8 cellular contexts compared by ENCODE assay signal in genomic region chr9:95505072-95505471, GRCh38. TPM values are rescaled to one million over a fixed set of nuclear protein-coding genes. Genes with fewer than 3 reads are reported as not detected.
DNase-seq lines count a peak whose midpoint lies in the region; ATAC-seq, FAIRE-seq and TF ChIP-seq lines count a peak whose summit lies in the region.

No MANE protein-coding gene starts in this region.

- H3K4me3 ChIP-seq in CD8-positive, alpha-beta memory T cell (ENCODE audit: low read length) = peak overlapping the region; percentile 41
- H3K4me3 ChIP-seq in H1 (ENCODE audit: extremely low read depth in 1 of 4, insufficient read depth in 2 of 4, low read depth in 3 of 4, low read length in 4 of 4) = peak overlapping the region; percentile 53 to 94 (median 94)

- TF ChIP-seq POLR2A in H1 (IDR thresholded peaks at IDR 0.05; ENCODE audit: control extremely low read depth in 1 of 2, low read depth in 2 of 2, low read length in 2 of 2) = no peak

- peak overlapping the region; percentile 56 for H3K27ac ChIP-seq in CD8-positive, alpha-beta memory T cell (ENCODE audit: low read depth, low read length)
- no peak overlapping the region for H3K27ac ChIP-seq in H1 (ENCODE audit: low read depth, low read length)

- ATAC-seq in HG03108 (IDR thresholded peaks at IDR 0.05; ENCODE audit: unreplicated experiment) (no peak), GM18861 (IDR thresholded peaks at IDR 0.05; ENCODE audit: unreplicated experiment) (no peak)

- no peaks in the 10 kb centered on the region for H3K9me3 ChIP-seq in CD8-positive, alpha-beta memory T cell (ENCODE audit: low read length)
- no peaks in the 10 kb centered on the region for H3K9me3 ChIP-seq in H1 (ENCODE audit: insufficient read depth in 2 of 2, low read depth in 1 of 2, low read length in 1 of 2)

- WGBS in H1 (ENCODE audit: extremely low coverage in 1 of 2, insufficient coverage in 1 of 2, insufficient read length in 1 of 2, insufficient replicate concordance in 2 of 2, low coverage in 1 of 2, low lambda C conversion rate in 2 of 2, missing lambda C conversion rate in 1 of 2), 2 experiments = 5% methylated on average over 4 of the region's 4 CpGs; no CpG with 5 or more reads in 1 of the 2 experiments

- H3K56ac ChIP-seq in H1 (replicated peaks; ENCODE audit: insufficient read length, low read depth, low read length) = no peak overlapping the region

- no peak overlapping the region for H3K18ac ChIP-seq in H1 (ENCODE audit: extremely low read depth, low read length)

- H3K4me2 ChIP-seq in H1 (ENCODE audit: insufficient read depth in 1 of 2, low read depth in 2 of 2, low read length in 2 of 2) = peak overlapping the region; percentile 75 to 93

- H2AFZ ChIP-seq in H1 (ENCODE audit: low read length) = no peak overlapping the region

- FAIRE-seq in H1 (lab: Jason Lieb, UNC) = no peak

- no peak overlapping the region for H2BK120ac ChIP-seq in H1 (replicated peaks; ENCODE audit: low read depth, low read length)

- peaks cover 25% of the 10 kb centered on the region; the same call in 1 of the 2 replicates for H3K23me2 ChIP-seq in H1 (ENCODE audit: low read depth, low read length)

- peaks cover 1 to 10% of the 10 kb centered on the region in 2 experiments for H4K20me1 ChIP-seq in H1 (replicated peaks in 1 of 2; ENCODE audit: control insufficient read depth in 1 of 2, insufficient read depth in 2 of 2, low read length in 2 of 2)

- H3K27me3 ChIP-seq in CD8-positive, alpha-beta memory T cell (ENCODE audit: insufficient read depth, low read length, poor library complexity, severe bottlenecking) = no peaks in the 10 kb centered on the region
- H3K27me3 ChIP-seq in H1 (replicated peaks in 1 of 4; ENCODE audit: control insufficient read depth in 3 of 4, extremely low read depth in 1 of 4, insufficient read depth in 3 of 4, low read length in 3 of 4) = no peaks in the 10 kb centered on the region

- CTCF ChIA-PET in CD8-positive, alpha-beta memory T cell (lab: Charles Lee) = no interaction called here
- CTCF ChIA-PET in H1 (lab: Charles Lee; ENCODE audit: partially characterized antibody) = interaction anchor here (0.6 to 1.6 kb wide), 5 partner anchors 9 to 917 kb away, joined by 3 to 4 read pairs (median 3); no protein-coding TSS in a partner anchor

- peaks cover 5% of the 10 kb centered on the region; the same call in 1 of the 2 replicates for H3K79me1 ChIP-seq in H1 (ENCODE audit: low read depth, low read length)

- H4K5ac ChIP-seq in H1 (ENCODE audit: insufficient read length, low read depth, low read length) = no peak overlapping the region

- H3K79me2 ChIP-seq in H1 (ENCODE audit: control insufficient read depth in 1 of 2, insufficient read depth in 2 of 2, low read length in 2 of 2) = peaks cover 7 to 55% of the 10 kb centered on the region in 2 experiments; a peak in 3 of 4 replicates

- peak overlapping the region in 1 of 4 experiments; percentile 9; a peak in 1 of 7 replicates for H3K9ac ChIP-seq in H1 (replicated peaks in 1 of 4; ENCODE audit: extremely low read depth in 1 of 4, low read depth in 3 of 4, low read length in 3 of 4)

- peak overlapping the region in 5 of 8 donors; percentile 2 to 94 (median 79) for H3K27ac Mint-ChIP-seq in CD8-positive, alpha-beta memory T cell
- H3K27ac Mint-ChIP-seq in osteocyte (ENCODE audit: unreplicated experiment) = no peak overlapping the region

- no peak for DNase-seq in CD8-positive, alpha-beta memory T cell
- DNase-seq in NAMALWA (ENCODE audit: low spot score) (peak; percentile 23), H1 (ENCODE audit: low read depth in 1 of 2, low spot score in 2 of 2) (no peak), osteocyte (ENCODE audit: extremely low spot score, unreplicated experiment) (no peak), NCI-H2029 treated with DMSO at 0.1 percent for 48 hours (lab: John Stamatoyannopoulos, UW) (no peak), midbrain (lab: John Stamatoyannopoulos, UW) (no peak)

- H3K4me3 Mint-ChIP-seq in CD8-positive, alpha-beta memory T cell = peak overlapping the region; percentile 82 to 95 (median 90)
- peak overlapping the region; percentile 80 for H3K4me3 Mint-ChIP-seq in osteocyte (ENCODE audit: unreplicated experiment)

- peaks cover 23% of the 10 kb centered on the region for H3K4me1 ChIP-seq in CD8-positive, alpha-beta memory T cell (ENCODE audit: insufficient read depth, low read length)
- H3K4me1 ChIP-seq in H1 (replicated peaks in 1 of 4; ENCODE audit: control insufficient read depth in 3 of 4, insufficient read depth in 4 of 4, low read length in 3 of 4) = peaks cover 3 to 8% (median 5%) of the 10 kb centered on the region in 4 experiments; a peak in 6 of 7 replicates

- H3K36me3 ChIP-seq in CD8-positive, alpha-beta memory T cell (ENCODE audit: insufficient read depth, low read length) = no peaks in the 10 kb centered on the region
- no peaks in the 10 kb centered on the region; a peak in 1 of 8 replicates for H3K36me3 ChIP-seq in H1 (ENCODE audit: control insufficient read depth in 2 of 4, insufficient read depth in 4 of 4, low read length in 3 of 4)

- H4K91ac ChIP-seq in H1 (replicated peaks; ENCODE audit: insufficient read length, low read length) = no peak overlapping the region

- TF ChIP-seq RAD21 in H1 (IDR thresholded peaks at IDR 0.05 in 1 of 2, conservative IDR thresholded peaks at IDR 0.05 in 1 of 2; ENCODE audit: low read depth in 2 of 2, low read length in 2 of 2) = no peak

- no peak overlapping the region for H4K8ac ChIP-seq in H1 (ENCODE audit: extremely low read depth, insufficient read depth, low read length)

- no peak overlapping the region for H3K23ac ChIP-seq in H1 (ENCODE audit: insufficient read length)

- peaks cover 0 to 19% (median 0%) of the 10 kb centered on the region in 3 donors for H3K36me3 Mint-ChIP-seq in CD8-positive, alpha-beta memory T cell
- no peaks in the 10 kb centered on the region for H3K36me3 Mint-ChIP-seq in osteocyte (ENCODE audit: unreplicated experiment)

- H2AK5ac ChIP-seq in H1 (ENCODE audit: low read depth, low read length) = no peak overlapping the region

- no peaks in the 10 kb centered on the region for H3K9me3 Mint-ChIP-seq in CD8-positive, alpha-beta memory T cell
- H3K9me3 Mint-ChIP-seq in osteocyte (ENCODE audit: unreplicated experiment) = no peaks in the 10 kb centered on the region

- POLR2A ChIA-PET in CD8-positive, alpha-beta memory T cell (lab: Charles Lee) = interaction anchor here (2.6 kb wide), 1 partner anchor 10 kb away, joined by 33 read pairs; no protein-coding TSS in a partner anchor
- POLR2A ChIA-PET in H1 (lab: Charles Lee; ENCODE audit: partially characterized antibody) = interaction anchor here (0.8 to 1.8 kb wide), 2 partner anchors 9 to 10 kb away, joined by 4 to 7 read pairs; no protein-coding TSS in a partner anchor

- no peak overlapping the region for H2BK5ac ChIP-seq in H1 (ENCODE audit: low read depth, low read length)

- peaks cover 21 to 24% of the 10 kb centered on the region in 2 donors for H3K27me3 Mint-ChIP-seq in CD8-positive, alpha-beta memory T cell
- no peaks in the 10 kb centered on the region for H3K27me3 Mint-ChIP-seq in osteocyte (ENCODE audit: unreplicated experiment)

- peaks cover 59 to 72% (median 64%) of the 10 kb centered on the region in 3 donors for H3K4me1 Mint-ChIP-seq in CD8-positive, alpha-beta memory T cell
- peaks cover 26% of the 10 kb centered on the region for H3K4me1 Mint-ChIP-seq in osteocyte (ENCODE audit: unreplicated experiment)

- H3K14ac ChIP-seq in H1 (ENCODE audit: insufficient read length) = no peak overlapping the region

- TF ChIP-seq CTCF in H1 (IDR thresholded peaks at IDR 0.05; ENCODE audit: control extremely low read depth in 1 of 3, insufficient read depth in 1 of 3, low read depth in 1 of 3, low read length in 3 of 3) = no peak
- no peak for TF ChIP-seq CTCF in osteocyte (IDR thresholded peaks at IDR 0.05)

- H2BK20ac ChIP-seq in H1 (ENCODE audit: low read length) = no peak overlapping the region

- H2BK15ac ChIP-seq in H1 (ENCODE audit: low read length) = no peak overlapping the region

- no peak overlapping the region; the same call in 1 of the 2 replicates for H2BK12ac ChIP-seq in H1 (ENCODE audit: low read depth, low read length)

- H3K4ac ChIP-seq in H1 (replicated peaks; ENCODE audit: insufficient read length, low read depth, low read length) = no peak overlapping the region

- no peak for TF ChIP-seq EP300 in H1 (IDR thresholded peaks at IDR 0.05; ENCODE audit: borderline replicate concordance in 1 of 2, low read depth in 2 of 2, low read length in 2 of 2)

TF ChIP-seq in H1, 55 proteins besides CTCF, POLR2A, EP300 and RAD21:
- TF ChIP-seq TEAD4 (IDR thresholded peaks at IDR 0.05; ENCODE audit: low read depth, low read length) (peak; percentile 59), GABPA (IDR thresholded peaks at IDR 0.05; ENCODE audit: borderline replicate concordance, insufficient read depth, low read length) (no peak)
TF ChIP-seq in H1: peak in this region for 1.

RNA-seq across cellular contexts. Expression of gene PTCH1, which starts 11.7 kb away (rescaled TPM):
- 1 to 10 TPM; 7.1 to 7.9 TPM for total RNA-seq in CD8-positive, alpha-beta memory T cell
- 23.3 TPM for polyA plus RNA-seq in CD8-positive, alpha-beta memory T cell
- total RNA-seq in H1 (2021; fragmentation: NEBNext Ultra II Directional; extraction: Animal tissue kit (Norgen Biotek cat#: 25700)) = 34.1 and 42.3 TPM in 2 replicates
- polyA plus RNA-seq in H1 (2011; rRNA removed) = 6.4 and 17.9 TPM in 2 replicates
- 6.7 TPM for polyA plus RNA-seq in H1 (2011; cell fraction: cytosol; rRNA removed)
- polyA plus RNA-seq in H1 (2011; cell fraction: nucleus; rRNA removed) = 30.2 TPM
- polyA plus RNA-seq in H1 (2012, experiment 1 of 2) = 8.8 to 11.1 TPM (median 10.7 TPM) in 4 replicates
- 14.3 TPM for polyA plus RNA-seq in H1 (2012, experiment 2 of 2)
- polyA plus RNA-seq in H1 (2013, experiment 1 of 2) = 12.6 TPM
- 12.5 TPM for polyA plus RNA-seq in H1 (2013, experiment 2 of 2)
- 18.6 and 19.0 TPM in 2 replicates for polyA minus RNA-seq in H1 (2011; rRNA and poly(A)+ RNA removed)
- polyA minus RNA-seq in H1 (2011; cell fraction: cytosol; rRNA and poly(A)+ RNA removed) = 24.4 TPM
- 60.1 TPM for polyA minus RNA-seq in H1 (2011; cell fraction: nucleus; rRNA and poly(A)+ RNA removed)
- 16.2 and 16.9 TPM in 2 replicates for total RNA-seq in osteocyte
